ENCODE assay signal across 9 cellular contexts in genomic region chr7:1059200-1060091, GRCh38. TPM values are rescaled to one million over a fixed set of nuclear protein-coding genes. Genes with fewer than 3 reads are reported as not detected.
DNase-seq lines count a peak whose midpoint lies in the region; ATAC-seq and TF ChIP-seq lines count a peak whose summit lies in the region.
"Had no signal": no experiment of that assay in that cellular context is flagged by ENCODE, and none has a peak within 500 bp of the region (broad histone marks: within the 10 kb centered on the region; RNA-seq: fewer than 3 reads in every experiment).

No MANE protein-coding gene starts in this region.

- no peaks in the 10 kb centered on the region for H3K27me3 Mint-ChIP-seq in CD8-positive, alpha-beta memory T cell

- POLR2A ChIA-PET in PC-3 (lab: Charles Lee; ENCODE audit: unreplicated experiment): no interaction called here
- POLR2A ChIA-PET in CD8-positive, alpha-beta memory T cell (lab: Charles Lee): no interaction called here

- H3K4me3 ChIP-seq in PC-3 (ENCODE audit: low read length) (no peak overlapping the region), fibroblast of lung (replicated peaks in 1 of 4; ENCODE audit: control extremely low read depth in 1 of 4, insufficient read depth in 1 of 4, low read depth in 3 of 4, low read length in 4 of 4) (no peak overlapping the region)
- H3K4me3 ChIP-seq in CD8-positive, alpha-beta memory T cell (ENCODE audit: low read length): no peak overlapping the region

- H4K20me1 ChIP-seq in PC-3 (ENCODE audit: low read length) (no peaks in the 10 kb centered on the region), fibroblast of lung (ENCODE audit: control insufficient read depth, extremely low read depth, insufficient read depth, low read length) (no peaks in the 10 kb centered on the region)

- DNase-seq in PC-3: no peak
- peak in 1 of 2 donors; percentile 24 for DNase-seq in fibroblast of lung (ENCODE audit: low read depth in 2 of 2)
- peak; percentile 9 for DNase-seq in renal cortical epithelial cell (ENCODE audit: low read depth)
- no peak for DNase-seq in NCI-H187 (lab: John Stamatoyannopoulos, UW)
- no peak for DNase-seq in CD8-positive, alpha-beta memory T cell
- DNase-seq in middle frontal gyrus (ENCODE audit: extremely low spot score, low spot score): no peak
- no peak for DNase-seq in nucleus accumbens (lab: John Stamatoyannopoulos, UW)

- TF ChIP-seq CTCF in PC-3 (conservative IDR thresholded peaks at IDR 0.05; ENCODE audit: low read depth, low read length): no peak
- no peak for TF ChIP-seq CTCF in fibroblast of lung (conservative IDR thresholded peaks at IDR 0.05 in 1 of 2, IDR thresholded peaks at IDR 0.05 in 1 of 2; ENCODE audit: low read depth in 1 of 2, low read length in 2 of 2)

- no peaks in the 10 kb centered on the region for H3K9me2 ChIP-seq in PC-3 (replicated peaks; ENCODE audit: low read length)

- CTCF ChIA-PET in PC-3 (lab: Charles Lee): no interaction called here
- CTCF ChIA-PET in CD8-positive, alpha-beta memory T cell (lab: Charles Lee): interaction anchor here (1.0 to 7.8 kb wide), 4 partner anchors 9 to 65 kb away, joined by 3 to 222 read pairs (median 10); partner anchors contain the start of gene GPR146

- H3K79me2 ChIP-seq in PC-3 (ENCODE audit: low read length): no peaks in the 10 kb centered on the region
- no peaks in the 10 kb centered on the region for H3K79me2 ChIP-seq in fibroblast of lung (ENCODE audit: control insufficient read depth, insufficient read depth, low read length)

- peak overlapping the region in 2 of 8 donors; percentile 54 to 73 for H3K27ac Mint-ChIP-seq in CD8-positive, alpha-beta memory T cell

- H3F3A ChIP-seq in PC-3 (ENCODE audit: low read length, unreplicated experiment): no peaks in the 10 kb centered on the region

- peaks cover 0 to 2% (median 0%) of the 10 kb centered on the region in 3 donors for H3K36me3 Mint-ChIP-seq in CD8-positive, alpha-beta memory T cell

- no peak for TF ChIP-seq POLR2A in GM18505 (IDR thresholded peaks at IDR 0.05; ENCODE audit: borderline replicate concordance, extremely low read depth, insufficient read depth, insufficient read length)

- no peaks in the 10 kb centered on the region for H3K4me1 ChIP-seq in PC-3 (ENCODE audit: insufficient read depth, low read length)
- no peaks in the 10 kb centered on the region for H3K4me1 ChIP-seq in fibroblast of lung (ENCODE audit: control insufficient read depth, extremely low read depth, insufficient read depth, low read length)
- peaks cover 9% of the 10 kb centered on the region for H3K4me1 ChIP-seq in CD8-positive, alpha-beta memory T cell (ENCODE audit: insufficient read depth, low read length)

- no peak overlapping the region for H3K4me2 ChIP-seq in PC-3 (ENCODE audit: low read length)
- peak overlapping the region; percentile 44 for H3K4me2 ChIP-seq in fibroblast of lung (ENCODE audit: extremely low read depth, insufficient read depth, low read length)

- H3K4me1 Mint-ChIP-seq in CD8-positive, alpha-beta memory T cell: peaks cover 0 to 4% (median 4%) of the 10 kb centered on the region in 3 donors

- peak overlapping the region in 1 of 7 donors; percentile 66 for H3K4me3 Mint-ChIP-seq in CD8-positive, alpha-beta memory T cell

- BruUV-seq in PC-3 (replicated peaks; lab: Mats Ljungman, UMichigan): no TSS peak

- H3K9me3 ChIP-seq in PC-3 (ENCODE audit: low read length): no peaks in the 10 kb centered on the region
- H3K9me3 ChIP-seq in fibroblast of lung (ENCODE audit: control insufficient read depth, insufficient read depth, low read depth, low read length): no peaks in the 10 kb centered on the region
- H3K9me3 ChIP-seq in CD8-positive, alpha-beta memory T cell (ENCODE audit: low read length): no peaks in the 10 kb centered on the region

- intact Hi-C loops in PC-3 (cut with micrococcal nuclease): no loop called here

- H3K27me3 ChIP-seq in PC-3 (ENCODE audit: low read length) (no peaks in the 10 kb centered on the region), fibroblast of lung (ENCODE audit: control insufficient read depth, insufficient read depth, low read length) (no peaks in the 10 kb centered on the region)
- H3K27me3 ChIP-seq in CD8-positive, alpha-beta memory T cell (ENCODE audit: insufficient read depth, low read length, poor library complexity, severe bottlenecking): no peaks in the 10 kb centered on the region

- no peak overlapping the region for H3K9ac ChIP-seq in PC-3 (ENCODE audit: low read length)
- no peak overlapping the region for H3K9ac ChIP-seq in fibroblast of lung (ENCODE audit: insufficient read depth, low read length)

- H2AFZ ChIP-seq in PC-3 (ENCODE audit: low read length) (no peak overlapping the region), fibroblast of lung (ENCODE audit: low read length) (no peak overlapping the region)

- ATAC-seq in GM18505 (IDR thresholded peaks at IDR 0.05; ENCODE audit: unreplicated experiment) (peak; percentile 31), PC-3 (peak; percentile 24; the same call in 1 of the 2 replicates)

- H3K36me3 ChIP-seq in PC-3 (ENCODE audit: low read depth, low read length): no peaks in the 10 kb centered on the region
- H3K36me3 ChIP-seq in fibroblast of lung (ENCODE audit: control insufficient read depth, insufficient read depth, low read length): peaks cover 1% of the 10 kb centered on the region
- H3K36me3 ChIP-seq in CD8-positive, alpha-beta memory T cell (ENCODE audit: insufficient read depth, low read length): no peaks in the 10 kb centered on the region

- no peaks in the 10 kb centered on the region for H3K9me3 Mint-ChIP-seq in CD8-positive, alpha-beta memory T cell

- H3K27ac ChIP-seq in PC-3 (ENCODE audit: low read length): no peak overlapping the region
- no peak overlapping the region for H3K27ac ChIP-seq in fibroblast of lung (ENCODE audit: insufficient read depth, low read length)
- no peak overlapping the region for H3K27ac ChIP-seq in CD8-positive, alpha-beta memory T cell (ENCODE audit: low read depth, low read length)

RNA-seq across cellular contexts. Expression of gene GPR146, which starts 15.1 kb away (rescaled TPM):
- total RNA-seq in PC-3 (2014; rRNA removed) (2.0 and 2.7 TPM in 2 replicates), fibroblast of lung (3.1 and 3.3 TPM in 2 replicates), renal cortical epithelial cell (3.0 and 3.6 TPM in 2 replicates)
- 0.30 and 2.2 TPM in 2 replicates for polyA plus RNA-seq in fibroblast of lung
- 0.27 and 0.87 TPM in 2 replicates for polyA plus RNA-seq in fibroblast of lung (2012)
- polyA minus RNA-seq in fibroblast of lung (ENCODE audit: low replicate concordance): 0.44 and 18.7 TPM in 2 replicates
- under 1 TPM; 0.55 to 0.70 TPM for total RNA-seq in CD8-positive, alpha-beta memory T cell
- 1.2 TPM for polyA plus RNA-seq in CD8-positive, alpha-beta memory T cell

RNA-seq across cellular contexts. Expression of gene GPER1, which starts 28.5 kb away (rescaled TPM):
- total RNA-seq in PC-3 (2014; rRNA removed) (4.9 and 8.0 TPM in 2 replicates), fibroblast of lung (1.5 and 2.3 TPM in 2 replicates), renal cortical epithelial cell (0.52 and 1.6 TPM in 2 replicates)
- 2.0 and 2.4 TPM in 2 replicates for polyA plus RNA-seq in fibroblast of lung
- polyA plus RNA-seq in fibroblast of lung (2012): 2.2 and 2.9 TPM in 2 replicates
- 3.5 TPM in 2 replicates for polyA minus RNA-seq in fibroblast of lung (ENCODE audit: low replicate concordance)
- total RNA-seq in CD8-positive, alpha-beta memory T cell: not detected
- 0.17 TPM for polyA plus RNA-seq in CD8-positive, alpha-beta memory T cell
- total RNA-seq: activated CD8-positive, alpha-beta memory T cell treated with anti-CD3 and anti-CD28 coated beads for 36 hours had no signal
